In genomic region chr2:237141556-237141955, GRCh38 we compare ENCODE assay signal across 18 cellular contexts. TPM values are rescaled to one million over a fixed set of nuclear protein-coding genes. Genes with fewer than 3 reads are reported as not detected.
DNase-seq lines count a peak whose midpoint lies in the region; ATAC-seq, FAIRE-seq and TF ChIP-seq lines count a peak whose summit lies in the region.
"Had no signal": no experiment of that assay in that cellular context is flagged by ENCODE, and none has a peak within 500 bp of the region (broad histone marks: within the 10 kb centered on the region; RNA-seq: fewer than 3 reads in every experiment).

No MANE protein-coding gene starts in this region.

- no peak overlapping the region for H3K27ac Mint-ChIP-seq in endothelial cell (ENCODE audit: unreplicated experiment)
- H3K27ac Mint-ChIP-seq: activated CD4-positive, alpha-beta memory T cell treated with anti-CD3 and anti-CD28 coated beads for 36 hours; CD4-positive, alpha-beta memory T cell; stimulated activated memory B cell treated with anti-CD40 and anti-IgM and Interleukin-4, amounts not matched to agents 10 μg/mL and 1 μg/mL and 100 μg/mL, for 72 hours had no signal

- no peak for TF ChIP-seq CTCF in endothelial cell (IDR thresholded peaks at IDR 0.05; ENCODE audit: unreplicated experiment)

- peaks cover 4% of the 10 kb centered on the region for H3K36me3 Mint-ChIP-seq in endothelial cell (ENCODE audit: low read depth, unreplicated experiment)

- H3K9me3 Mint-ChIP-seq in endothelial cell (ENCODE audit: unreplicated experiment) = no peaks in the 10 kb centered on the region

- no peaks in the 10 kb centered on the region for H3K27me3 Mint-ChIP-seq in endothelial cell (ENCODE audit: unreplicated experiment)
- H3K27me3 Mint-ChIP-seq: activated CD4-positive, alpha-beta memory T cell treated with anti-CD3 and anti-CD28 coated beads for 36 hours; stimulated activated memory B cell treated with anti-CD40 and anti-IgM and Interleukin-4, amounts not matched to agents 10 μg/mL and 1 μg/mL and 100 μg/mL, for 72 hours had no signal

- FAIRE-seq in RCC 7860 (lab: Jason Lieb, UNC) (no peak), HTR-8/SVneo (lab: Jason Lieb, UNC) (no peak)
- FAIRE-seq: HepG2 had no signal

- DNase-seq in Daoy (ENCODE audit: low read depth) (peak; percentile 86), RCC 7860 (ENCODE audit: low spot score) (peak; percentile 35), fibroblast of gingiva (ENCODE audit: low read depth) (peak; percentile 98), renal cortical epithelial cell (ENCODE audit: low read depth) (peak; percentile 66), endothelial cell (ENCODE audit: low spot score) (no peak), HTR-8/SVneo (ENCODE audit: insufficient read length, low spot score) (no peak), HPDE6-E6E7 (ENCODE audit: extremely low spot score) (no peak)
- DNase-seq: activated CD4-positive, alpha-beta memory T cell treated with anti-CD3 and anti-CD28 coated beads for 36 hours; activated gamma-delta T cell; CD4-positive, alpha-beta memory T cell; cerebellar nuclear complex; NCI-H1436 treated with DMSO at 0.1 percent for 48 hours; NCI-H526 treated with DMSO at 0.1 percent for 48 hours; stimulated activated CD4-positive, alpha-beta T cell treated with anti-CD3 and anti-CD28 coated beads, Interleukin-4, amount 100 ng/mL, for 1 hour; T-helper 9 cell had no signal

- ATAC-seq in GM18909 (IDR thresholded peaks at IDR 0.05; ENCODE audit: poor library complexity, unreplicated experiment) = no peak
- ATAC-seq: HepG2; stimulated activated memory B cell treated with anti-CD40 and anti-IgM and Interleukin-4, amounts not matched to agents 10 μg/mL and 1 μg/mL and 100 μg/mL, for 72 hours had no signal

- no peak overlapping the region for H3K4me3 Mint-ChIP-seq in endothelial cell (ENCODE audit: unreplicated experiment)
- H3K4me3 Mint-ChIP-seq: activated CD4-positive, alpha-beta memory T cell treated with anti-CD3 and anti-CD28 coated beads for 36 hours; CD4-positive, alpha-beta memory T cell; stimulated activated memory B cell treated with anti-CD40 and anti-IgM and Interleukin-4, amounts not matched to agents 10 μg/mL and 1 μg/mL and 100 μg/mL, for 72 hours had no signal

- H3K4me1 Mint-ChIP-seq in endothelial cell (ENCODE audit: unreplicated experiment) = no peaks in the 10 kb centered on the region
- H3K4me1 Mint-ChIP-seq: CD4-positive, alpha-beta memory T cell; stimulated activated memory B cell treated with anti-CD40 and anti-IgM and Interleukin-4, amounts not matched to agents 10 μg/mL and 1 μg/mL and 100 μg/mL, for 72 hours had no signal

RNA-seq across cellular contexts. Expression of gene COPS8, which starts 55.9 kb away (rescaled TPM):
- total RNA-seq in Daoy (2014; rRNA removed; shearing (Covaris generic)) = 160 and 186 TPM in 2 replicates
- total RNA-seq in renal cortical epithelial cell (108 and 170 TPM in 2 replicates), endothelial cell (ENCODE audit: unreplicated experiment) (97.1 TPM)

Comparison
In these comparisons a context has a peak if more than half of its experiments do, and no peak if none do; other contexts are left out.
1. DNase-seq: peak in Daoy (single experiment), RCC 7860 (single experiment), fibroblast of gingiva (single experiment) and renal cortical epithelial cell (single experiment); none in endothelial cell (single experiment), HTR-8/SVneo (single experiment) and HPDE6-E6E7 (single experiment).